8 cellular contexts compared by ENCODE assay signal in genomic region chr12:124837958-124838803, GRCh38. TPM values are rescaled to one million over a fixed set of nuclear protein-coding genes. Genes with fewer than 3 reads are reported as not detected.
A peak's percentile ranks its signal among the peaks of the same experiment; 100 is the strongest.
DNase-seq lines count a peak whose midpoint lies in the region; TF ChIP-seq lines count a peak whose summit lies in the region.

No MANE protein-coding gene starts in this region.

- CTCF ChIA-PET in A673 (lab: Charles Lee) = no interaction called here

- in situ Hi-C loops in astrocyte of the cerebellum (cut with HindIII; ENCODE audit: low sequenced_read_pairs) = no loop called here

- POLR2A ChIA-PET in A673 (lab: Charles Lee; ENCODE audit: low non-redundant PET) = interaction anchor here (0.6 kb wide), 1 partner anchor 19 kb away, joined by 5 read pairs; no protein-coding TSS in a partner anchor

- peaks cover 9 to 14% of the 10 kb centered on the region in 2 donors for H3K36me3 Mint-ChIP-seq in CD14-positive monocyte

- H3K27ac Mint-ChIP-seq in CD14-positive monocyte = no peak overlapping the region

- intact Hi-C loops in A673 (cut with micrococcal nuclease; ENCODE audit: unreplicated experiment) (no loop called here), CD14-positive monocyte (cut with micrococcal nuclease) (no loop called here)

- H3K4me1 ChIP-seq in A673 (ENCODE audit: insufficient read depth, low read length, poor library complexity, severe bottlenecking) = no peaks in the 10 kb centered on the region

- no peaks in the 10 kb centered on the region for H3K36me3 ChIP-seq in A673 (ENCODE audit: insufficient read depth, low read length, poor library complexity, severe bottlenecking)

- H3K9me3 Mint-ChIP-seq in CD14-positive monocyte = peaks cover 0 to 6% (median 2%) of the 10 kb centered on the region in 7 donors

- no peak overlapping the region for H3K4me3 Mint-ChIP-seq in CD14-positive monocyte

- no peak overlapping the region for H3K4me3 ChIP-seq in A673 (ENCODE audit: low read depth, low read length, poor library complexity, severe bottlenecking)
- no peak overlapping the region for H3K4me3 ChIP-seq in astrocyte of the cerebellum (ENCODE audit: low read depth, low read length)

- peaks cover 1 to 5% (median 4%) of the 10 kb centered on the region in 3 donors for H3K27me3 Mint-ChIP-seq in CD14-positive monocyte (ENCODE audit: low read depth in 3 of 3)

- TF ChIP-seq CTCF in A673 (conservative IDR thresholded peaks at IDR 0.05; ENCODE audit: low read depth, low read length) (no peak), astrocyte of the cerebellum (IDR thresholded peaks at IDR 0.05; ENCODE audit: low read depth, low read length, missing control alignments) (no peak), CD14-positive monocyte (IDR thresholded peaks at IDR 0.05) (no peak)

- H3K4me1 Mint-ChIP-seq in CD14-positive monocyte = peaks cover 24% of the 10 kb centered on the region

- no peaks in the 10 kb centered on the region for H3K27me3 ChIP-seq in A673 (replicated peaks; ENCODE audit: insufficient read depth, low read depth, low read length, poor library complexity)

- H3K27ac ChIP-seq in A673 (ENCODE audit: low read depth, low read length, poor library complexity, severe bottlenecking) (no peak overlapping the region), substantia nigra (ENCODE audit: low read depth, low read length, poor library complexity, severe bottlenecking) (peak overlapping the region; percentile 66)

- no peaks in the 10 kb centered on the region for H3K9me3 ChIP-seq in A673 (ENCODE audit: low read depth, low read length, poor library complexity, severe bottlenecking)

- DNase-seq in A673 (ENCODE audit: low spot score) (peak; percentile 63), M059J (ENCODE audit: low read depth) (peak; percentile 100), astrocyte of the cerebellum (ENCODE audit: low read depth) (peak; percentile 97), inferior parietal cortex (ENCODE audit: extremely low spot score) (peak; percentile 75), substantia nigra (lab: John Stamatoyannopoulos, UW) (peak in 31 of 49 donors; percentile 9 to 92 (median 54)), NCI-H82 (lab: John Stamatoyannopoulos, UW) (no peak), CD14-positive monocyte (ENCODE audit: low spot score) (no peak), NCI-H1105 (lab: John Stamatoyannopoulos, UW) (no peak)

- BruUV-seq in A673 (replicated peaks; lab: Mats Ljungman, UMichigan) = no TSS peak

RNA-seq across cellular contexts. Expression of gene SCARB1, which starts 25.5 kb away (rescaled TPM):
- 61.5 and 74.6 TPM in 2 replicates for total RNA-seq in A673 (2021)
- 35.6 and 38.0 TPM in 2 replicates for total RNA-seq in M059J (2014; rRNA removed; shearing (Covaris generic))
- 10 to 100 TPM; 13.1 to 15.2 TPM for polyA plus RNA-seq in CD14-positive monocyte

Comparison
In these comparisons a context has a peak if more than half of its experiments do, and no peak if none do; other contexts are left out.
1. DNase-seq: peak in A673 (single experiment), M059J (single experiment), astrocyte of the cerebellum (single experiment), inferior parietal cortex (single experiment) and substantia nigra (31 of 49); none in NCI-H82 (single experiment), CD14-positive monocyte (single experiment) and NCI-H1105 (single experiment).